9 cellular contexts compared by ENCODE assay signal in the genomic region with DNA sequence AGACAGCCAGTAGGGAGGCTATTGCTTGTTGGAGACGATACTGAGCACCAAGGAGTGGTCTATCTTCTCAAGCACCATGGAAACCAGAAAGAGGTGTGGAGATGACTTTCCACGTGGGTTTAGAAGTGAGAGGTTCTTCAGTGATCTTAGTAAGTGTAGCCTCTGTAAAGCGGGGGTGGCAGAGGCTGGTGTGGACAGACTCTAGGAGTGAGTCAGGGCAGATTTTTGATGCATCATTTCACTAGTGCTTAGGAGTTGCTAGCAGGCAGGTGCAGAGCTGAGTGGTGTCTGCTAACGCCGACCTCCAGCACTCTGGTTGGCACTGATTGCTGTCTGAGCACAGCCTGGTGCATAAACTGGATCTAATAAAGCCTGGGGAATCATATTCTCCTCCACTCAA.
DNase-seq lines count a peak whose midpoint lies in the region; ATAC-seq, FAIRE-seq and TF ChIP-seq lines count a peak whose summit lies in the region.
"Had no signal": no experiment of that assay in that cellular context is flagged by ENCODE, and none has a peak within 500 bp of the region (broad histone marks: within the 10 kb centered on the region; RNA-seq: fewer than 3 reads in every experiment).

No MANE protein-coding gene starts in this region.

- no peak overlapping the region for H3K4me3 Mint-ChIP-seq in stimulated activated memory B cell treated with anti-CD40 and anti-IgM and Interleukin-4, amounts not matched to agents 10 μg/mL and 1 μg/mL and 100 μg/mL, for 72 hours

- FAIRE-seq in D721Med (lab: Jason Lieb, UNC) (no peak), HTR-8/SVneo (lab: Jason Lieb, UNC) (no peak)

- peak; percentile 70 for ATAC-seq in HG03097 (IDR thresholded peaks at IDR 0.05; ENCODE audit: low FRiP score, unreplicated experiment)
- peak; percentile 98 for ATAC-seq in stimulated activated memory B cell treated with anti-CD40 and anti-IgM and Interleukin-4, amounts not matched to agents 10 μg/mL and 1 μg/mL and 100 μg/mL, for 72 hours

- no peaks in the 10 kb centered on the region for H3K36me3 Mint-ChIP-seq in stimulated activated memory B cell treated with anti-CD40 and anti-IgM and Interleukin-4, amounts not matched to agents 10 μg/mL and 1 μg/mL and 100 μg/mL, for 72 hours

- H3K27me3 Mint-ChIP-seq in stimulated activated memory B cell treated with anti-CD40 and anti-IgM and Interleukin-4, amounts not matched to agents 10 μg/mL and 1 μg/mL and 100 μg/mL, for 72 hours, result no peaks in the 10 kb centered on the region

- TF ChIP-seq CTCF in D721Med (IDR thresholded peaks at IDR 0.05; ENCODE audit: insufficient read depth, missing control alignments), result no peak

- DNase-seq in activated T-cell treated with anti-CD3 and anti-CD28 coated beads for 24 hours (ENCODE audit: low read depth), result peak; percentile 59
- no peak for DNase-seq in activated T-cell treated with anti-CD3 and anti-CD28 coated beads, Interleukin-2, amount 50 U/mL, for 1 hour
- peak; percentile 59 for DNase-seq in activated T-helper 9 cell treated with anti-CD3 and anti-CD28 coated beads, Interleukin-2, amount 50 U/mL, for 16 hours (ENCODE audit: low read depth)
- DNase-seq in T-helper 9 cell, result no peak
- DNase-seq in D721Med (ENCODE audit: insufficient read length, low spot score), result no peak
- no peak for DNase-seq in HTR-8/SVneo (ENCODE audit: insufficient read length, low spot score)
- DNase-seq: mesenchymal stem cell had no signal

- H3K27ac Mint-ChIP-seq in stimulated activated memory B cell treated with anti-CD40 and anti-IgM and Interleukin-4, amounts not matched to agents 10 μg/mL and 1 μg/mL and 100 μg/mL, for 72 hours, result peak overlapping the region; percentile 46

- H3K9me3 Mint-ChIP-seq in stimulated activated memory B cell treated with anti-CD40 and anti-IgM and Interleukin-4, amounts not matched to agents 10 μg/mL and 1 μg/mL and 100 μg/mL, for 72 hours, result no peaks in the 10 kb centered on the region

- H3K4me1 Mint-ChIP-seq in stimulated activated memory B cell treated with anti-CD40 and anti-IgM and Interleukin-4, amounts not matched to agents 10 μg/mL and 1 μg/mL and 100 μg/mL, for 72 hours, result peaks cover 16% of the 10 kb centered on the region

Comparison
In these comparisons a context has a peak if more than half of its experiments do, and no peak if none do; other contexts are left out.
1. DNase-seq: peak in activated T-cell treated with anti-CD3 and anti-CD28 coated beads for 24 hours (single experiment) and activated T-helper 9 cell treated with anti-CD3 and anti-CD28 coated beads, Interleukin-2, amount 50 U/mL, for 16 hours (single experiment); none in activated T-cell treated with anti-CD3 and anti-CD28 coated beads, Interleukin-2, amount 50 U/mL, for 1 hour (single experiment), T-helper 9 cell (single experiment), D721Med (single experiment) and HTR-8/SVneo (single experiment).